1 cellular context compared by ENCODE assay signal in genomic region chr15:39573844-39574243, GRCh38.
TF ChIP-seq lines count a peak whose summit lies in the region.

No MANE protein-coding gene starts in this region.

TF ChIP-seq in HepG2, 621 proteins besides CTCF, POLR2A, EP300 and RAD21:
- TF ChIP-seq HNRNPK (IDR thresholded peaks at IDR 0.05; ENCODE audit: low read depth, low read length, poor library complexity, severe bottlenecking) (peak; percentile 19), ZNF274 (CRISPR knock-in tag; IDR thresholded peaks at IDR 0.05) (no peak)
TF ChIP-seq in HepG2: peak in this region for 1.
